ENCODE assay signal across 8 cellular contexts in the genomic region with DNA sequence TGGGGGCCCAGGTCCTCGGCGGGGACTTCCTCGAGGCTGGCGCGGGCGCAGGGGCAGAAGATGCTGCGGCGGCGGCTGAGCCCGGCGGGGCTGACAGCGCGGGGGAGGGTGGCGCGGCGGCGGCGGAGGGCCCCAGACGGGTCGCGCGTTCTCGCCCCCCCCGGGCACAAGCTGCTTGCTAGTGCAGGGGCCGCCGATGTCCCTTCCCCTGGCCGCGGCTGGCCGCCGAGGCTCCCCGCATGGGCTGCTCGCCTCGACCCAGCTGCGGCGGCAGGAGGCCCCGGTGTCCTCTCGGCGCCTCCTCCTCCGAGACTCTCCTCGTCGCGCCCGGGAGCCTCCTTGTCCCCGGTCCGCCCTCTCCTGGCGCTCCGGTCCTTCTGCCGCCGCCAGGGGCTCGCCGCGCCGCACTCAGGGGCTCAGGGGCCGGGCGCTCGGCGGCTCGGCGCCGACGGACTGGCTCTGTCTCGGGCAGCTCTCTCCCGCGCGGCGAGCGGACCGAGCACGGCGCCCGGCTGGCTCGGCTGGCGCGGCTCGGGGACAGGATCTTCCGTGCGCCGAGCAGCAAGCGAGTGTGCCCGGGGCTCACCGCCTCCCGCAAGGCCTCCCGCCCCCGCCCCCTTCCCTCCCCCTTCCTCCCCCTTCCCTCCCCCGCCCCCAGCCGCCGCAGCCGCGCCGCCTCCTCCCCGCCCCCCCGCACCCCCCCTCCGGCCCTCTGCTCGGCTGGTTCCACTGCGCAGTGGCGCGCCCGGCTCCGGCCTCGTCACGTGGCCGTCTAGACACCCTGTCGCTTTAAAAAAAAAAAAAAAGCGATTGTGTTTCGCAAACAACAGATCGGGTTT. TPM values are rescaled to one million over a fixed set of nuclear protein-coding genes. Genes with fewer than 3 reads are reported as not detected.
A peak's percentile ranks its signal among the peaks of the same experiment; 100 is the strongest.
DNase-seq lines count a peak whose midpoint lies in the region; ATAC-seq and TF ChIP-seq lines count a peak whose summit lies in the region.

No MANE protein-coding gene starts in this region.

- no peaks in the 10 kb centered on the region for H3K9me3 Mint-ChIP-seq in activated CD4-positive, alpha-beta T cell treated with anti-CD3 and anti-CD28 coated beads, Interleukin-2, amount 10 ng/mL, durations not matched to agents 24 days and 14 days

- H3K27me3 ChIP-seq in left lung: no peaks in the 10 kb centered on the region

- TF ChIP-seq POLR2A in GM19193 (IDR thresholded peaks at IDR 0.05; ENCODE audit: extremely low read depth, insufficient read depth, insufficient read length): peak; percentile 77

- ATAC-seq in HG03342 (IDR thresholded peaks at IDR 0.05; ENCODE audit: unreplicated experiment) (peak; percentile 34), left lung (peak; percentile 66)

- peaks cover 0 to 7% of the 10 kb centered on the region in 2 donors for H3K36me3 ChIP-seq in left lung

- DNase-seq in Ammon's horn (ENCODE audit: low spot score) (peak; percentile 85), NCI-H524 treated with DMSO at 0.1 percent for 48 hours (lab: John Stamatoyannopoulos, UW) (peak; percentile 44), dedifferentiated amniotic fluid mesenchymal stem cell (ENCODE audit: extremely low spot score) (peak; percentile 70), left lung (peak; percentile 92 to 95)
- peak; percentile 90 for DNase-seq in activated CD4-positive, alpha-beta T cell treated with anti-CD3 and anti-CD28 coated beads, Interleukin-2, amount 10 ng/mL, durations not matched to agents 24 days and 14 days
- DNase-seq in stimulated activated CD4-positive, alpha-beta T cell treated with anti-CD3 and anti-CD28 coated beads, Interleukin-4, amount 100 ng/mL, for 24 hours: peak; percentile 75

- H3K27ac Mint-ChIP-seq in activated CD4-positive, alpha-beta T cell treated with anti-CD3 and anti-CD28 coated beads, Interleukin-2, amount 10 ng/mL, durations not matched to agents 24 days and 14 days: peak overlapping the region; percentile 90

- peaks cover 22 to 50% of the 10 kb centered on the region in 2 donors for H3K4me1 ChIP-seq in left lung

- peaks cover 39% of the 10 kb centered on the region for H3K4me1 Mint-ChIP-seq in activated CD4-positive, alpha-beta T cell treated with anti-CD3 and anti-CD28 coated beads, Interleukin-2, amount 10 ng/mL, durations not matched to agents 24 days and 14 days

- H3K36me3 Mint-ChIP-seq in activated CD4-positive, alpha-beta T cell treated with anti-CD3 and anti-CD28 coated beads, Interleukin-2, amount 10 ng/mL, durations not matched to agents 24 days and 14 days (ENCODE audit: low read depth): peaks cover 25% of the 10 kb centered on the region

- peak overlapping the region; percentile 85 to 89 for H3K4me3 ChIP-seq in left lung

- no peaks in the 10 kb centered on the region for H3K9me3 ChIP-seq in left lung

- H3K27me3 Mint-ChIP-seq in activated CD4-positive, alpha-beta T cell treated with anti-CD3 and anti-CD28 coated beads, Interleukin-2, amount 10 ng/mL, durations not matched to agents 24 days and 14 days: no peaks in the 10 kb centered on the region

- intact Hi-C loops in activated CD4-positive, alpha-beta T cell treated with anti-CD3 and anti-CD28 coated beads, Interleukin-2, amount 10 ng/mL, durations not matched to agents 24 days and 14 days (cut with micrococcal nuclease): loop anchor here (1.0 to 5.0 kb wide), 5 partner anchors 23 to 274 kb away; no protein-coding TSS in a partner anchor
- intact Hi-C loops in left lung (cut with DNase I): no loop called here

- peak overlapping the region; percentile 99 to 100 for H3K27ac ChIP-seq in left lung

- H3K4me3 Mint-ChIP-seq in activated CD4-positive, alpha-beta T cell treated with anti-CD3 and anti-CD28 coated beads, Interleukin-2, amount 10 ng/mL, durations not matched to agents 24 days and 14 days: peak overlapping the region; percentile 94

- peak in 1 of 2 donors; percentile 15 for TF ChIP-seq CTCF in left lung (IDR thresholded peaks at IDR 0.05)

RNA-seq across cellular contexts. Expression of a gene that starts 0.9 kb away (rescaled TPM):
- total RNA-seq in activated CD4-positive, alpha-beta T cell treated with anti-CD3 and anti-CD28 coated beads, Interleukin-2, amount 10 ng/mL, durations not matched to agents 24 days and 14 days: 21.8 and 22.4 TPM in 2 replicates
- 10 to 100 TPM; 43.3 to 46.3 TPM for total RNA-seq in left lung

Comparison
In these comparisons a context has a peak if more than half of its experiments do, and no peak if none do; other contexts are left out.
1. Peak in every context shown above with its lines: DNase-seq, ATAC-seq, H3K4me3 ChIP-seq and H3K27ac ChIP-seq.